ENCODE assay signal across 10 cellular contexts in genomic region chr11:67613313-67613959, GRCh38. TPM values are rescaled to one million over a fixed set of nuclear protein-coding genes. Genes with fewer than 3 reads are reported as not detected.
A peak's percentile ranks its signal among the peaks of the same experiment; 100 is the strongest.
DNase-seq lines count a peak whose midpoint lies in the region; ATAC-seq, FAIRE-seq and TF ChIP-seq lines count a peak whose summit lies in the region.
"Had no signal": no experiment of that assay in that cellular context is flagged by ENCODE, and none has a peak within 500 bp of the region (broad histone marks: within the 10 kb centered on the region; RNA-seq: fewer than 3 reads in every experiment).

No MANE protein-coding gene starts in this region.

- no peak overlapping the region for H3K4me3 Mint-ChIP-seq in astrocyte (ENCODE audit: unreplicated experiment)

- H3K36me3 ChIP-seq in heart left ventricle (peaks cover 0 to 50% (median 45%) of the 10 kb centered on the region in 9 donors), astrocyte (ENCODE audit: insufficient read depth, low read length) (peaks cover 6% of the 10 kb centered on the region), mucosa of stomach (ENCODE audit: control insufficient read depth, insufficient read depth, low read length) (peaks cover 9% of the 10 kb centered on the region), upper lobe of right lung (peaks cover 42% of the 10 kb centered on the region)

- no peak for TF ChIP-seq POLR2A in heart left ventricle (IDR thresholded peaks at IDR 0.05)

- 82 to 94% (median 85%) methylated on average over 11 to 17 of the region's 17 CpGs for WGBS in heart left ventricle, 4 donors

- ATAC-seq in heart left ventricle, result peak in 1 of 4 donors; percentile 8
- peak; percentile 10 for ATAC-seq in upper lobe of right lung
- ATAC-seq in HG03432 (IDR thresholded peaks at IDR 0.05; ENCODE audit: unreplicated experiment), result no peak

- H3K27ac ChIP-seq in heart left ventricle (peak overlapping the region in 9 of 12 donors; percentile 19 to 88 (median 57)), astrocyte (ENCODE audit: low read depth, low read length) (no peak overlapping the region), upper lobe of right lung (peak overlapping the region; percentile 84)

- intact Hi-C loops in heart left ventricle (cut with DNase I) (loop anchor here in 1 of 10 donors (5.0 kb wide), 1 partner anchor 49 kb away; no protein-coding TSS in a partner anchor), cardiac septum (cut with DNase I) (no loop called here), upper lobe of right lung (cut with DNase I) (no loop called here)

- H3K9me3 Mint-ChIP-seq in astrocyte (ENCODE audit: unreplicated experiment), result peaks cover 2% of the 10 kb centered on the region

- H3K4me3 ChIP-seq in heart left ventricle (peak overlapping the region in 8 of 12 donors; percentile 23 to 57 (median 48)), astrocyte (ENCODE audit: insufficient read depth, low read depth, low read length) (no peak overlapping the region), mucosa of stomach (ENCODE audit: low read length) (peak overlapping the region; percentile 31), upper lobe of right lung (peak overlapping the region; percentile 42)

- peaks cover 14% of the 10 kb centered on the region for H3K27me3 Mint-ChIP-seq in astrocyte (ENCODE audit: low read depth, unreplicated experiment)

- peaks cover 2% of the 10 kb centered on the region for H3K79me2 ChIP-seq in astrocyte (ENCODE audit: insufficient read depth, low read length)

- H3K4me1 ChIP-seq in heart left ventricle (peaks cover 0 to 40% (median 12%) of the 10 kb centered on the region in 12 donors), astrocyte (ENCODE audit: insufficient read depth, low read length) (peaks cover 4% of the 10 kb centered on the region), mucosa of stomach (ENCODE audit: control insufficient read depth, insufficient read depth, low read length) (peaks cover 21% of the 10 kb centered on the region), upper lobe of right lung (peaks cover 13% of the 10 kb centered on the region)

- peaks cover 2% of the 10 kb centered on the region for H3K36me3 Mint-ChIP-seq in astrocyte (ENCODE audit: low read depth, unreplicated experiment)

- FAIRE-seq in astrocyte (lab: Jason Lieb, UNC), result no peak

- DNase-seq in heart left ventricle (peak in 1 of 5 donors; percentile 41), cardiac septum (ENCODE audit: low spot score) (no peak), astrocyte (ENCODE audit: low read depth) (no peak), upper lobe of right lung (no peak), T-helper 9 cell (no peak)
- no peak for DNase-seq in activated CD4-positive, alpha-beta T cell treated with anti-CD3 and anti-CD28 coated beads for 48 hours
- DNase-seq: occipital lobe, SHP77 treated with DMSO at 0.1 percent for 48 hours had no signal

- no peak overlapping the region for H2AFZ ChIP-seq in astrocyte (ENCODE audit: low read depth, low read length)

- no peak for TF ChIP-seq CTCF in heart left ventricle (IDR thresholded peaks at IDR 0.05)
- TF ChIP-seq CTCF in astrocyte (IDR thresholded peaks at IDR 0.05; ENCODE audit: insufficient read depth, low read depth, low read length), result no peak
- no peak for TF ChIP-seq CTCF in upper lobe of right lung (IDR thresholded peaks at IDR 0.05)

- H3K4me2 ChIP-seq in astrocyte (ENCODE audit: low read length), result peak overlapping the region; percentile 55

- no peaks in the 10 kb centered on the region for H3K4me1 Mint-ChIP-seq in astrocyte (ENCODE audit: low read depth, unreplicated experiment)

- H3K9ac ChIP-seq in astrocyte (ENCODE audit: low read length) (no peak overlapping the region), mucosa of stomach (ENCODE audit: low read length) (peak overlapping the region; percentile 75)

- no peaks in the 10 kb centered on the region for H3K9me3 ChIP-seq in heart left ventricle
- no peaks in the 10 kb centered on the region for H3K9me3 ChIP-seq in astrocyte (ENCODE audit: insufficient read depth, low read depth, low read length)
- H3K9me3 ChIP-seq in mucosa of stomach (ENCODE audit: control insufficient read depth, low read length), result no peaks in the 10 kb centered on the region
- no peaks in the 10 kb centered on the region for H3K9me3 ChIP-seq in upper lobe of right lung

- no peak overlapping the region for H3K27ac Mint-ChIP-seq in astrocyte (ENCODE audit: unreplicated experiment)

- no peaks in the 10 kb centered on the region for H4K20me1 ChIP-seq in astrocyte (ENCODE audit: insufficient read depth, low read length)

- H3K27me3 ChIP-seq in heart left ventricle, result peaks cover 0 to 15% (median 0%) of the 10 kb centered on the region in 9 donors
- peaks cover 13% of the 10 kb centered on the region for H3K27me3 ChIP-seq in astrocyte (ENCODE audit: insufficient read depth, low read length)
- H3K27me3 ChIP-seq in mucosa of stomach (ENCODE audit: control insufficient read depth, insufficient read depth, low read length), result peaks cover 18% of the 10 kb centered on the region
- H3K27me3 ChIP-seq in upper lobe of right lung, result no peaks in the 10 kb centered on the region

RNA-seq across cellular contexts. Expression of gene NDUFV1, which starts 6.7 kb away (rescaled TPM):
- total RNA-seq in heart left ventricle (100 to 1,000 TPM; 340 to 897 (median 583) TPM), cardiac septum (486 TPM), astrocyte (117 and 118 TPM in 2 replicates), upper lobe of right lung (141 TPM)
- polyA plus RNA-seq in heart left ventricle, result 100 to 1,000 TPM; 342 to 401 TPM

RNA-seq across cellular contexts. Expression of gene NUDT8, which starts 16.3 kb away (rescaled TPM):
- 10 to 100 TPM; 35.6 to 85.1 (median 49.3) TPM for total RNA-seq in heart left ventricle
- 100 to 1,000 TPM in 1 of 2 donors, 10 to 100 TPM in 1; 29.1 to 110 TPM for polyA plus RNA-seq in heart left ventricle
- 31.4 TPM for total RNA-seq in cardiac septum
- total RNA-seq in astrocyte, result 3.0 and 4.5 TPM in 2 replicates
- total RNA-seq in upper lobe of right lung, result 12.2 TPM

RNA-seq across cellular contexts. Expression of gene TBX10, which starts 26.1 kb away (rescaled TPM):
- under 1 TPM in 1 of 9 donors, not detected in 8; 0.30 TPM for total RNA-seq in heart left ventricle
- under 1 TPM in 1 of 2 donors, not detected in 1; 0.11 TPM for polyA plus RNA-seq in heart left ventricle
- not detected for total RNA-seq in cardiac septum
- total RNA-seq in astrocyte, result not detected in 2 replicates
- not detected for total RNA-seq in upper lobe of right lung
- total RNA-seq: occipital lobe had no signal

RNA-seq across cellular contexts. Expression of gene GSTP1, which starts 29.8 kb away (rescaled TPM):
- total RNA-seq in heart left ventricle, result 100 to 1,000 TPM; 294 to 830 (median 341) TPM
- 100 to 1,000 TPM; 549 to 576 TPM for polyA plus RNA-seq in heart left ventricle
- 272 TPM for total RNA-seq in cardiac septum
- 1,173 and 1,365 TPM in 2 replicates for total RNA-seq in astrocyte
- 751 TPM for total RNA-seq in upper lobe of right lung

RNA-seq across cellular contexts. Expression of gene ACY3, which starts 37.1 kb away (rescaled TPM):
- not detected for total RNA-seq in heart left ventricle
- polyA plus RNA-seq in heart left ventricle, result not detected
- total RNA-seq in cardiac septum, result not detected
- total RNA-seq in astrocyte, result not detected in 2 replicates
- total RNA-seq in upper lobe of right lung, result 0.32 TPM
